Comparison of ENCODE assay signal across 8 cellular contexts in genomic region chr4:186719925-186720694, GRCh38. TPM values are rescaled to one million over a fixed set of nuclear protein-coding genes. Genes with fewer than 3 reads are reported as not detected.
DNase-seq lines count a peak whose midpoint lies in the region; ATAC-seq and TF ChIP-seq lines count a peak whose summit lies in the region.

No MANE protein-coding gene starts in this region.

- no peak for ATAC-seq in Right ventricle myocardium inferior
- ATAC-seq in Panc1, result no peak
- ATAC-seq in HG03135 (IDR thresholded peaks at IDR 0.05; ENCODE audit: unreplicated experiment), result no peak
- ATAC-seq in GM18505 (IDR thresholded peaks at IDR 0.05; ENCODE audit: unreplicated experiment), result no peak
- no peak for ATAC-seq in GM19397 (IDR thresholded peaks at IDR 0.05; ENCODE audit: unreplicated experiment)
- ATAC-seq in stimulated activated naive B cell treated with anti-CD40 and anti-IgM and Interleukin-4, amounts not matched to agents 10 μg/mL and 1 μg/mL and 100 μg/mL, for 72 hours (replicated peaks), result no peak

- peaks cover 6 to 7% of the 10 kb centered on the region in 2 donors for H3K9me3 Mint-ChIP-seq in stimulated activated naive B cell treated with anti-CD40 and anti-IgM and Interleukin-4, amounts not matched to agents 10 μg/mL and 1 μg/mL and 100 μg/mL, for 72 hours

- in situ Hi-C loops in Panc1 (cut with HindIII; ENCODE audit: low pct_unique_long_range_greater_than_20kb, low sequenced_read_pairs), result no loop called here

- H3K9ac ChIP-seq in fibroblast of lung (ENCODE audit: insufficient read depth, low read length), result no peak overlapping the region

- peaks cover 34% of the 10 kb centered on the region for H3K27me3 ChIP-seq in left ventricle myocardium inferior (ENCODE audit: low read depth)
- H3K27me3 ChIP-seq in Panc1 (ENCODE audit: control insufficient read depth, insufficient read depth, low read length), result no peaks in the 10 kb centered on the region
- H3K27me3 ChIP-seq in fibroblast of lung (ENCODE audit: control insufficient read depth, insufficient read depth, low read length), result no peaks in the 10 kb centered on the region

- H3K4me3 ChIP-seq in left ventricle myocardium inferior (no peak overlapping the region), Panc1 (ENCODE audit: low read depth in 2 of 2, low read length in 2 of 2) (no peak overlapping the region), fibroblast of lung (replicated peaks in 1 of 4; ENCODE audit: control extremely low read depth in 1 of 4, insufficient read depth in 1 of 4, low read depth in 3 of 4, low read length in 4 of 4) (no peak overlapping the region)

- H3K79me2 ChIP-seq in fibroblast of lung (ENCODE audit: control insufficient read depth, insufficient read depth, low read length), result peaks cover 96% of the 10 kb centered on the region

- no TSS peak for BruUV-seq in Panc1 (replicated peaks; lab: Mats Ljungman, UMichigan)

- no peak for TF ChIP-seq POLR2A in GM18505 (IDR thresholded peaks at IDR 0.05; ENCODE audit: borderline replicate concordance, extremely low read depth, insufficient read depth, insufficient read length)

- peaks cover 23% of the 10 kb centered on the region for H3K9me3 ChIP-seq in left ventricle myocardium inferior (replicated peaks)
- no peaks in the 10 kb centered on the region; the same call in 1 of the 2 replicates for H3K9me3 ChIP-seq in Panc1 (ENCODE audit: control insufficient read depth, insufficient read depth, low read depth, low read length)
- no peaks in the 10 kb centered on the region for H3K9me3 ChIP-seq in fibroblast of lung (ENCODE audit: control insufficient read depth, insufficient read depth, low read depth, low read length)

- peak; percentile 35 for TF ChIP-seq CTCF in left ventricle myocardium inferior (IDR thresholded peaks at IDR 0.05; ENCODE audit: borderline replicate concordance)
- TF ChIP-seq CTCF in Panc1 (IDR thresholded peaks at IDR 0.05), result peak; percentile 29; the same call in 1 of the 2 replicates
- peak; percentile 20 to 49 for TF ChIP-seq CTCF in fibroblast of lung (conservative IDR thresholded peaks at IDR 0.05 in 1 of 2, IDR thresholded peaks at IDR 0.05 in 1 of 2; ENCODE audit: low read depth in 1 of 2, low read length in 2 of 2)

- no peak overlapping the region for H3K27ac Mint-ChIP-seq in stimulated activated naive B cell treated with anti-CD40 and anti-IgM and Interleukin-4, amounts not matched to agents 10 μg/mL and 1 μg/mL and 100 μg/mL, for 72 hours

- H3K27ac ChIP-seq in left ventricle myocardium inferior (replicated peaks) (no peak overlapping the region), Panc1 (ENCODE audit: low read length) (peak overlapping the region; percentile 95), fibroblast of lung (ENCODE audit: insufficient read depth, low read length) (no peak overlapping the region)

- H3K36me3 Mint-ChIP-seq in stimulated activated naive B cell treated with anti-CD40 and anti-IgM and Interleukin-4, amounts not matched to agents 10 μg/mL and 1 μg/mL and 100 μg/mL, for 72 hours, result no peaks in the 10 kb centered on the region

- no peak overlapping the region for H3K4me2 ChIP-seq in fibroblast of lung (ENCODE audit: extremely low read depth, insufficient read depth, low read length)

- intact Hi-C loops in left ventricle myocardium inferior (cut with micrococcal nuclease), result no loop called here
- intact Hi-C loops in Right ventricle myocardium inferior (cut with DNase I), result no loop called here
- intact Hi-C loops in Panc1 (cut with micrococcal nuclease; ENCODE audit: unreplicated experiment), result loop anchor here (5.0 to 10.0 kb wide), 2 partner anchors 48 to 225 kb away; no protein-coding TSS in a partner anchor

- POLR2A ChIA-PET in Panc1 (lab: Charles Lee), result interaction anchor here (0.7 kb wide), 1 partner anchor 49 kb away, joined by 3 read pairs; no protein-coding TSS in a partner anchor

- H3K36me3 ChIP-seq in left ventricle myocardium inferior (no peaks in the 10 kb centered on the region), Panc1 (ENCODE audit: control insufficient read depth, insufficient read depth, low read length) (peaks cover 3% of the 10 kb centered on the region; the same call in 1 of the 2 replicates), fibroblast of lung (ENCODE audit: control insufficient read depth, insufficient read depth, low read length) (no peaks in the 10 kb centered on the region)

- H4K20me1 ChIP-seq in fibroblast of lung (ENCODE audit: control insufficient read depth, extremely low read depth, insufficient read depth, low read length), result no peaks in the 10 kb centered on the region

- peaks cover 0 to 10% of the 10 kb centered on the region in 2 donors for H3K4me1 Mint-ChIP-seq in stimulated activated naive B cell treated with anti-CD40 and anti-IgM and Interleukin-4, amounts not matched to agents 10 μg/mL and 1 μg/mL and 100 μg/mL, for 72 hours

- no peak overlapping the region for H2AFZ ChIP-seq in fibroblast of lung (ENCODE audit: low read length)

- no peak for DNase-seq in left ventricle myocardium inferior
- no peak for DNase-seq in Right ventricle myocardium inferior (ENCODE audit: missing footprints)
- no peak for DNase-seq in Panc1 (ENCODE audit: low read depth, low spot score)
- DNase-seq in fibroblast of lung (ENCODE audit: low read depth in 2 of 2), result peak; percentile 40 to 69
- no peak for DNase-seq in stimulated activated naive B cell treated with anti-CD40 and anti-IgM and Interleukin-4, amounts not matched to agents 10 μg/mL and 1 μg/mL and 100 μg/mL, for 72 hours

- no peak overlapping the region for H3K4me3 Mint-ChIP-seq in stimulated activated naive B cell treated with anti-CD40 and anti-IgM and Interleukin-4, amounts not matched to agents 10 μg/mL and 1 μg/mL and 100 μg/mL, for 72 hours

- CTCF ChIA-PET in Panc1 (lab: Charles Lee), result interaction anchor here (0.5 kb wide), 1 partner anchor 31 kb away, joined by 3 read pairs; no protein-coding TSS in a partner anchor

- peaks cover 57% of the 10 kb centered on the region for H3K4me1 ChIP-seq in left ventricle myocardium inferior
- peaks cover 45% of the 10 kb centered on the region for H3K4me1 ChIP-seq in Panc1 (ENCODE audit: control insufficient read depth, insufficient read depth, low read length)
- H3K4me1 ChIP-seq in fibroblast of lung (ENCODE audit: control insufficient read depth, extremely low read depth, insufficient read depth, low read length), result no peaks in the 10 kb centered on the region

- peaks cover 11 to 37% of the 10 kb centered on the region in 2 donors for H3K27me3 Mint-ChIP-seq in stimulated activated naive B cell treated with anti-CD40 and anti-IgM and Interleukin-4, amounts not matched to agents 10 μg/mL and 1 μg/mL and 100 μg/mL, for 72 hours

RNA-seq across cellular contexts. Expression of gene FAT1, which starts 3.5 kb away (rescaled TPM):
- 59.1 TPM for total RNA-seq in left ventricle myocardium inferior
- 55.2 TPM for total RNA-seq in Right ventricle myocardium inferior
- total RNA-seq in Panc1 (2021; ENCODE audit: unreplicated experiment), result 288 TPM
- polyA plus RNA-seq in Panc1 (2012; ENCODE audit: insufficient read length), result 203 TPM
- total RNA-seq in fibroblast of lung, result 408 and 729 TPM in 2 replicates
- 151 and 188 TPM in 2 replicates for polyA plus RNA-seq in fibroblast of lung
- polyA plus RNA-seq in fibroblast of lung (2012), result 109 and 124 TPM in 2 replicates
- polyA minus RNA-seq in fibroblast of lung (ENCODE audit: low replicate concordance), result 1,250 and 1,562 TPM in 2 replicates

Comparison
In these comparisons a context has a peak if more than half of its experiments do, and no peak if none do; other contexts are left out.
1. DNase-seq: peak in fibroblast of lung (2 of 2); none in left ventricle myocardium inferior (single experiment), Right ventricle myocardium inferior (single experiment), Panc1 (single experiment) and stimulated activated naive B cell treated with anti-CD40 and anti-IgM and Interleukin-4, amounts not matched to agents 10 μg/mL and 1 μg/mL and 100 μg/mL, for 72 hours (single experiment).
2. Peak in every context shown above with its lines, with median percentiles within 50 percentile points of each other: CTCF ChIP-seq.